Comparison of ENCODE assay signal across 1 cellular context in the genomic region with DNA sequence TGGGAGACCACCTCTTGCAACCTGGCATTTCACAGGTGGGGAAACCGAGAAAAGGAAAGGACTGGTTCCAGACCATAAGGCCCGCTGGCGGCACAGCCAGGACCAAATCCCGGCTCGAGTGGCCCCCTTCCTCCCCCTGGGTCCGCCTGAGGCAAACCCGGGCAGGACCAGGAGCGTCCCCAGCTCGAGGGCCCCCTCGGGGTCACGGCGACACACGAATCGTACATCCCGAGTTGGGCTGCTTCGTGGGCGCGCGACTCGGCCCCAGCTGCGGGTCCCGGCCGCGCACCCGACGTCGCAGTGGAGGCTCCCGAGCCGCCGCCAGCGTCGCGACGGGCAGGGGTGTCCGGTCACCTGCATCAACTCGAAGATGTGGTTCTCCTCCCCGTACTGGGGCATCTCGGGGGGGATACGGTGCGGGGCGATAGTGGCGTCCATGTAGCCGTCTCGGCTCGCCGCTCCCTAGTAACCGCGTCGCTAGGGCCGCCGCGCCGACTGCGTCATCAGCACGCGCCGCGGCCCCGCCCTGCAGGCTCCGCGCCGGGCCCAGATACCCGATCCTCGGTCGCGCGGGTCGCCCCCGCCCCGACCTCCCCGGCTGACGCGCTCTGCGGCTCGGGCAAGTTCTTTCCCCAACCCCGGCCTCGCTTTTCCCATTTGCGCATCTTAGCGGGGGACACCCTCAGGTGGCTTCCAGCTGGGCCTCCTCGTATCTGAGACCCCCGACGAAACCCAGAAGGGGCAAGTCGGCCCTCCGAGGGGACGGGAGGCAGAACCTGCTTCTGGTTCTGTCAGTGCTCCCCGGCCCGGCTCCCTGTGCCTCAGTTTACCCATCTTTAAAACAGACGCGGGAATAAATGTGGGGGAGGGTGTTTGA.
TF ChIP-seq lines count a peak whose summit lies in the region.

A gene with protein sequence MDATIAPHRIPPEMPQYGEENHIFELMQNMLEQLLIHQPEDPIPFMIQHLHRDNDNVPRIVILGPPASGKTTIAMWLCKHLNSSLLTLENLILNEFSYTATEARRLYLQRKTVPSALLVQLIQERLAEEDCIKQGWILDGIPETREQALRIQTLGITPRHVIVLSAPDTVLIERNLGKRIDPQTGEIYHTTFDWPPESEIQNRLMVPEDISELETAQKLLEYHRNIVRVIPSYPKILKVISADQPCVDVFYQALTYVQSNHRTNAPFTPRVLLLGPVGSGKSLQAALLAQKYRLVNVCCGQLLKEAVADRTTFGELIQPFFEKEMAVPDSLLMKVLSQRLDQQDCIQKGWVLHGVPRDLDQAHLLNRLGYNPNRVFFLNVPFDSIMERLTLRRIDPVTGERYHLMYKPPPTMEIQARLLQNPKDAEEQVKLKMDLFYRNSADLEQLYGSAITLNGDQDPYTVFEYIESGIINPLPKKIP (minus strand): TSS at position 467 of the 877 bp plus-strand sequence. CDS start 29 bp downstream, at position 438.

TF ChIP-seq in GM12878, 131 proteins besides CTCF, POLR2A, EP300 and RAD21 (continued from another document):
- TF ChIP-seq, protein P1, sequence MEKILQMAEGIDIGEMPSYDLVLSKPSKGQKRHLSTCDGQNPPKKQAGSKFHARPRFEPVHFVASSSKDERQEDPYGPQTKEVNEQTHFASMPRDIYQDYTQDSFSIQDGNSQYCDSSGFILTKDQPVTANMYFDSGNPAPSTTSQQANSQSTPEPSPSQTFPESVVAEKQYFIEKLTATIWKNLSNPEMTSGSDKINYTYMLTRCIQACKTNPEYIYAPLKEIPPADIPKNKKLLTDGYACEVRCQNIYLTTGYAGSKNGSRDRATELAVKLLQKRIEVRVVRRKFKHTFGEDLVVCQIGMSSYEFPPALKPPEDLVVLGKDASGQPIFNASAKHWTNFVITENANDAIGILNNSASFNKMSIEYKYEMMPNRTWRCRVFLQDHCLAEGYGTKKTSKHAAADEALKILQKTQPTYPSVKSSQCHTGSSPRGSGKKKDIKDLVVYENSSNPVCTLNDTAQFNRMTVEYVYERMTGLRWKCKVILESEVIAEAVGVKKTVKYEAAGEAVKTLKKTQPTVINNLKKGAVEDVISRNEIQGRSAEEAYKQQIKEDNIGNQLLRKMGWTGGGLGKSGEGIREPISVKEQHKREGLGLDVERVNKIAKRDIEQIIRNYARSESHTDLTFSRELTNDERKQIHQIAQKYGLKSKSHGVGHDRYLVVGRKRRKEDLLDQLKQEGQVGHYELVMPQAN (conservative IDR thresholded peaks at IDR 0.05) = peak; percentile 95
- peak; percentile 41; the same call in 1 of the 2 replicates for TF ChIP-seq STAT1 (conservative IDR thresholded peaks at IDR 0.05)
- peak; percentile 61; the same call in 1 of the 2 replicates for TF ChIP-seq MXI1 (IDR thresholded peaks at IDR 0.05; ENCODE audit: low read depth, low read length)
- no peak for TF ChIP-seq CHD1 (IDR thresholded peaks at IDR 0.05; ENCODE audit: low read depth, low read length)
- peak; percentile 68; the same call in 1 of the 2 replicates for TF ChIP-seq YY1 (IDR thresholded peaks at IDR 0.05; ENCODE audit: low read depth, low read length)
- TF ChIP-seq BHLHE40 (IDR thresholded peaks at IDR 0.05; ENCODE audit: borderline replicate concordance in 1 of 2, low read depth in 2 of 2, low read length in 1 of 2) = peak in 1 of 2 experiments; percentile 83; a peak in 2 of 4 replicates
- no peak for TF ChIP-seq POLR2AphosphoS5 (IDR thresholded peaks at IDR 0.05; ENCODE audit: low read length)
- peak; percentile 81 for TF ChIP-seq SP1 (IDR thresholded peaks at IDR 0.05; ENCODE audit: low read depth, low read length)
- peak; percentile 98 for TF ChIP-seq CREB1 (IDR thresholded peaks at IDR 0.05; ENCODE audit: low read depth)
- 0 out of 2 replicates have a peak, but pooled peaks have one; percentile 44 for TF ChIP-seq DPF2 (IDR thresholded peaks at IDR 0.05)
- no peak for TF ChIP-seq TCF3 (IDR thresholded peaks at IDR 0.05; ENCODE audit: borderline replicate concordance, insufficient read depth, low read depth, low read length)
- peak; percentile 24 for TF ChIP-seq SIX5 (IDR thresholded peaks at IDR 0.05; ENCODE audit: low read depth, low read length, severe bottlenecking)
- peak; percentile 44; the same call in 1 of the 2 replicates for TF ChIP-seq PAX5 (IDR thresholded peaks at IDR 0.05; ENCODE audit: borderline replicate concordance, low read depth, low read length)
- no peak for TF ChIP-seq MTA2 (IDR thresholded peaks at IDR 0.05; ENCODE audit: low read depth)
- TF ChIP-seq EED (IDR thresholded peaks at IDR 0.05; ENCODE audit: low read depth) = 0 out of 2 replicates have a peak, but pooled peaks have one; percentile 45
- peak; percentile 98 for TF ChIP-seq CREM (IDR thresholded peaks at IDR 0.05; ENCODE audit: low read depth)
- TF ChIP-seq NR2F1 (conservative IDR thresholded peaks at IDR 0.05) = peak; percentile 70; the same call in 1 of the 2 replicates
- TF ChIP-seq CHD4 (IDR thresholded peaks at IDR 0.05) = no peak
- TF ChIP-seq SRF (IDR thresholded peaks at IDR 0.05; ENCODE audit: low read depth in 2 of 2, low read length in 2 of 2) = peak in 1 of 2 experiments; percentile 87; a peak in 2 of 4 replicates
- TF ChIP-seq SMARCA5 (IDR thresholded peaks at IDR 0.05) = peak; percentile 96
- TF ChIP-seq HCFC1 (IDR thresholded peaks at IDR 0.05; ENCODE audit: low read length) = peak; percentile 79
- TF ChIP-seq GABPA (IDR thresholded peaks at IDR 0.05; ENCODE audit: low read depth) = no peak
- TF ChIP-seq NFYA (IDR thresholded peaks at IDR 0.05; ENCODE audit: borderline replicate concordance, low read depth, low read length) = no peak
- TF ChIP-seq FOXK2 (IDR thresholded peaks at IDR 0.05) = no peak
- TF ChIP-seq EGR1 (IDR thresholded peaks at IDR 0.05; ENCODE audit: borderline replicate concordance in 1 of 2, low read depth in 2 of 2, low read length in 2 of 2) = peak in 1 of 2 experiments; percentile 70; a peak in 1 of 3 replicates
- peak; percentile 79 for TF ChIP-seq GATAD2B (conservative IDR thresholded peaks at IDR 0.05; ENCODE audit: low read depth)
- TF ChIP-seq SMC3 (IDR thresholded peaks at IDR 0.05; ENCODE audit: borderline replicate concordance, low read length) = no peak
- TF ChIP-seq BRCA1 (IDR thresholded peaks at IDR 0.05; ENCODE audit: low read depth, low read length) = no peak
- peak; percentile 96; the same call in 1 of the 2 replicates for TF ChIP-seq ZNF207 (IDR thresholded peaks at IDR 0.05; ENCODE audit: borderline replicate concordance)
- peak; percentile 98 for TF ChIP-seq IKZF1 (conservative IDR thresholded peaks at IDR 0.05)
- TF ChIP-seq, protein P2, sequence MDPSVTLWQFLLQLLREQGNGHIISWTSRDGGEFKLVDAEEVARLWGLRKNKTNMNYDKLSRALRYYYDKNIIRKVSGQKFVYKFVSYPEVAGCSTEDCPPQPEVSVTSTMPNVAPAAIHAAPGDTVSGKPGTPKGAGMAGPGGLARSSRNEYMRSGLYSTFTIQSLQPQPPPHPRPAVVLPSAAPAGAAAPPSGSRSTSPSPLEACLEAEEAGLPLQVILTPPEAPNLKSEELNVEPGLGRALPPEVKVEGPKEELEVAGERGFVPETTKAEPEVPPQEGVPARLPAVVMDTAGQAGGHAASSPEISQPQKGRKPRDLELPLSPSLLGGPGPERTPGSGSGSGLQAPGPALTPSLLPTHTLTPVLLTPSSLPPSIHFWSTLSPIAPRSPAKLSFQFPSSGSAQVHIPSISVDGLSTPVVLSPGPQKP (IDR thresholded peaks at IDR 0.05; ENCODE audit: low read depth, low read length) = 0 out of 2 replicates have a peak, but pooled peaks have one; percentile 41
- peak; percentile 77 for TF ChIP-seq RELA (IDR thresholded peaks at IDR 0.05; ENCODE audit: borderline replicate concordance, partially characterized antibody)
- TF ChIP-seq MEF2B (IDR thresholded peaks at IDR 0.05; ENCODE audit: partially characterized antibody, poor library complexity, severe bottlenecking) = peak; percentile 17
- TF ChIP-seq MYC (IDR thresholded peaks at IDR 0.05; ENCODE audit: insufficient read depth, insufficient read length, insufficient replicate concordance, low read length, severe bottlenecking) = no peak
- peak; percentile 98 for TF ChIP-seq SIN3A (IDR thresholded peaks at IDR 0.05; ENCODE audit: low read depth, low read length)
